17 cellular contexts compared by ENCODE assay signal in the genomic region with DNA sequence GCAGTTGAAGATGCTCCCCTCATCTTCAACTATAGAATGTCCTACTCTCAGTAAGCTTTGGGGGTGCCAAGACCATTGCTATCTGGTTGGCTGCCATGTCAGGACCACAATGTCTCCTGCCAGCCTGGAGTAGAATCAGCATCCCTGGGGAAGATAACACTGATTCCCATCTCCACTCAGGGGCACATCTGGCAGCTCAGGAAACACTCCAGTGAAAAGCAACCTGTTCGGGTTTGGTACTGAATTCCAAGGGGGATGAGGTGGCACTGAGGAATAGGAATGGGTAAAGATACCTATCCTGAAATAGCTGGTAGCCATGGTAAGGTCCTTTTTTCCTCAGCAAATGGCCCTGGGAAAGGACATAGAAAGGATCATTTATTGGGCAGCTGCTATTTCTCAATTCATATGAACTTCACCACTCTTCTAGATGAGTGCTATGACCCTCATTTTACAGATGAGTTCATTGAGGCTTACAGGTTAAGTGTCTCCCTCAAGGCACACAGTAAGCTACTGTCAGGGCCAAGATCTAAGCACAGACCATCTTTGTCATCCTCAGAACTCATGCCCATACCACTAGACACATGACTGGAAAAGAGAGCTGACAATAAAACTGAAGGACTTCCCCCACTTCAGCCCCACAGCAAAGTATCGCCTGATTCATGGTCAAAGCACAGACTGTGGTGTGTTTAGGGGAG. TPM values are rescaled to one million over a fixed set of nuclear protein-coding genes. Genes with fewer than 3 reads are reported as not detected.
DNase-seq lines count a peak whose midpoint lies in the region; ATAC-seq and TF ChIP-seq lines count a peak whose summit lies in the region.
"Had no signal": no experiment of that assay in that cellular context is flagged by ENCODE, and none has a peak within 500 bp of the region (broad histone marks: within the 10 kb centered on the region; RNA-seq: fewer than 3 reads in every experiment).

No MANE protein-coding gene starts in this region.

- H3K4me1 Mint-ChIP-seq in HFFc6 (ENCODE audit: low read depth): peaks cover 64% of the 10 kb centered on the region
- H3K4me1 Mint-ChIP-seq in activated T-helper 1 cell treated with anti-CD3 and anti-CD28 coated beads, Interleukin-12 subunit alpha, Interleukin-12 subunit beta, Interleukin-2, Interleukin-4 antibody, amounts not matched to agents 30 ng/mL and 10 ng/mL and 1 ng/mL, durations not matched to agents 14 hours and 24 hours and 36 hours (ENCODE audit: low read depth): peaks cover 61% of the 10 kb centered on the region
- peaks cover 11% of the 10 kb centered on the region for H3K4me1 Mint-ChIP-seq in stimulated activated memory B cell treated with anti-CD40 and anti-IgM and Interleukin-4, amounts not matched to agents 10 μg/mL and 1 μg/mL and 100 μg/mL, for 72 hours

- intact Hi-C loops in activated T-helper 1 cell treated with anti-CD3 and anti-CD28 coated beads, Interleukin-12 subunit alpha, Interleukin-12 subunit beta, Interleukin-2, Interleukin-4 antibody, amounts not matched to agents 30 ng/mL and 10 ng/mL and 1 ng/mL, durations not matched to agents 14 hours and 24 hours and 36 hours (cut with micrococcal nuclease): no loop called here

- H3K4me1 ChIP-seq in foreskin keratinocyte: peaks cover 41% of the 10 kb centered on the region
- H3K4me1 ChIP-seq: uterus had no signal

- peak overlapping the region; percentile 95 for H3K27ac ChIP-seq in foreskin keratinocyte
- H3K27ac ChIP-seq: C4-2B, right atrium auricular region, uterus had no signal

- H3K27me3 Mint-ChIP-seq in HFFc6 (ENCODE audit: insufficient read depth): no peaks in the 10 kb centered on the region
- H3K27me3 Mint-ChIP-seq in activated T-helper 1 cell treated with anti-CD3 and anti-CD28 coated beads, Interleukin-12 subunit alpha, Interleukin-12 subunit beta, Interleukin-2, Interleukin-4 antibody, amounts not matched to agents 30 ng/mL and 10 ng/mL and 1 ng/mL, durations not matched to agents 14 hours and 24 hours and 36 hours (ENCODE audit: insufficient read depth): no peaks in the 10 kb centered on the region
- no peaks in the 10 kb centered on the region for H3K27me3 Mint-ChIP-seq in stimulated activated memory B cell treated with anti-CD40 and anti-IgM and Interleukin-4, amounts not matched to agents 10 μg/mL and 1 μg/mL and 100 μg/mL, for 72 hours
- H3K27me3 Mint-ChIP-seq: naive thymus-derived CD8-positive, alpha-beta T cell had no signal

- peaks cover 5% of the 10 kb centered on the region; the same call in 1 of the 2 replicates for H3K36me3 Mint-ChIP-seq in HFFc6 (ENCODE audit: low read depth)
- H3K36me3 Mint-ChIP-seq in activated T-helper 1 cell treated with anti-CD3 and anti-CD28 coated beads, Interleukin-12 subunit alpha, Interleukin-12 subunit beta, Interleukin-2, Interleukin-4 antibody, amounts not matched to agents 30 ng/mL and 10 ng/mL and 1 ng/mL, durations not matched to agents 14 hours and 24 hours and 36 hours (ENCODE audit: low read depth): peaks cover 55% of the 10 kb centered on the region
- H3K36me3 Mint-ChIP-seq in stimulated activated memory B cell treated with anti-CD40 and anti-IgM and Interleukin-4, amounts not matched to agents 10 μg/mL and 1 μg/mL and 100 μg/mL, for 72 hours: peaks cover 18% of the 10 kb centered on the region

- no peak for TF ChIP-seq CTCF in HFFc6 (IDR thresholded peaks at IDR 0.05)
- TF ChIP-seq CTCF in foreskin keratinocyte (conservative IDR thresholded peaks at IDR 0.05): no peak

- ATAC-seq in foreskin keratinocyte: peak; percentile 6
- ATAC-seq in stimulated activated memory B cell treated with anti-CD40 and anti-IgM and Interleukin-4, amounts not matched to agents 10 μg/mL and 1 μg/mL and 100 μg/mL, for 72 hours: no peak
- ATAC-seq in GM21390 (IDR thresholded peaks at IDR 0.05; ENCODE audit: unreplicated experiment): no peak
- ATAC-seq: naive thymus-derived CD8-positive, alpha-beta T cell had no signal

- H3K9me3 Mint-ChIP-seq in HFFc6: no peaks in the 10 kb centered on the region
- H3K9me3 Mint-ChIP-seq in activated T-helper 1 cell treated with anti-CD3 and anti-CD28 coated beads, Interleukin-12 subunit alpha, Interleukin-12 subunit beta, Interleukin-2, Interleukin-4 antibody, amounts not matched to agents 30 ng/mL and 10 ng/mL and 1 ng/mL, durations not matched to agents 14 hours and 24 hours and 36 hours: no peaks in the 10 kb centered on the region
- no peaks in the 10 kb centered on the region for H3K9me3 Mint-ChIP-seq in stimulated activated memory B cell treated with anti-CD40 and anti-IgM and Interleukin-4, amounts not matched to agents 10 μg/mL and 1 μg/mL and 100 μg/mL, for 72 hours
- H3K9me3 Mint-ChIP-seq: activated T-helper 2 cell treated with anti-CD3 and anti-CD28 coated beads, Interferon-gamma antibody, Interleukin-2, Interleukin-4, amounts not matched to agents 10 μg/mL and 5 μg/mL and 100 μg/mL, durations not matched to agents 14 hours and 24 hours and 36 hours; naive thymus-derived CD8-positive, alpha-beta T cell had no signal

- H3K4me3 Mint-ChIP-seq in HFFc6: no peak overlapping the region
- no peak overlapping the region for H3K4me3 Mint-ChIP-seq in activated T-helper 1 cell treated with anti-CD3 and anti-CD28 coated beads, Interleukin-12 subunit alpha, Interleukin-12 subunit beta, Interleukin-2, Interleukin-4 antibody, amounts not matched to agents 30 ng/mL and 10 ng/mL and 1 ng/mL, durations not matched to agents 14 hours and 24 hours and 36 hours
- H3K4me3 Mint-ChIP-seq in stimulated activated memory B cell treated with anti-CD40 and anti-IgM and Interleukin-4, amounts not matched to agents 10 μg/mL and 1 μg/mL and 100 μg/mL, for 72 hours: no peak overlapping the region
- H3K4me3 Mint-ChIP-seq: naive thymus-derived CD8-positive, alpha-beta T cell had no signal

- no peaks in the 10 kb centered on the region for H3K27me3 ChIP-seq in foreskin keratinocyte
- H3K27me3 ChIP-seq: right atrium auricular region, uterus had no signal

- peak overlapping the region; percentile 35; the same call in 1 of the 2 replicates for H3K27ac Mint-ChIP-seq in HFFc6
- H3K27ac Mint-ChIP-seq in activated T-helper 1 cell treated with anti-CD3 and anti-CD28 coated beads, Interleukin-12 subunit alpha, Interleukin-12 subunit beta, Interleukin-2, Interleukin-4 antibody, amounts not matched to agents 30 ng/mL and 10 ng/mL and 1 ng/mL, durations not matched to agents 14 hours and 24 hours and 36 hours: peak overlapping the region; percentile 47
- H3K27ac Mint-ChIP-seq in stimulated activated memory B cell treated with anti-CD40 and anti-IgM and Interleukin-4, amounts not matched to agents 10 μg/mL and 1 μg/mL and 100 μg/mL, for 72 hours: peak overlapping the region; percentile 36

- DNase-seq in HFFc6 (no peak), foreskin keratinocyte (peak in 1 of 2 donors; percentile 60), AG08395 (ENCODE audit: low spot score) (no peak), D341Med (ENCODE audit: low spot score) (no peak)
- no peak for DNase-seq in activated T-helper 1 cell treated with anti-CD3 and anti-CD28 coated beads, Interleukin-12 subunit alpha, Interleukin-12 subunit beta, Interleukin-2, Interleukin-4 antibody, amounts not matched to agents 30 ng/mL and 10 ng/mL and 1 ng/mL, durations not matched to agents 14 hours and 24 hours and 36 hours (ENCODE audit: low spot score)
- DNase-seq: activated CD4-positive, alpha-beta T cell treated with anti-CD3 and anti-CD28 coated beads for 4 hours; effector CD8-positive, alpha-beta T cell; naive thymus-derived CD8-positive, alpha-beta T cell; NCI-H1048; NCI-H2171; NCI-H82; uterus had no signal

RNA-seq across cellular contexts. Expression of gene AK2, which starts 31.4 kb away (rescaled TPM):
- total RNA-seq in HFFc6 (2021; fragmentation: NEBNext Ultra II Directional; extraction: Animal tissue kit (Norgen Biotek cat#: 25700)): 100 to 1,000 TPM; 160 to 173 (median 168) TPM
- 387 and 400 TPM in 2 replicates for total RNA-seq in activated T-helper 1 cell treated with anti-CD3 and anti-CD28 coated beads, Interleukin-12 subunit alpha, Interleukin-12 subunit beta, Interleukin-2, Interleukin-4 antibody, amounts not matched to agents 30 ng/mL and 10 ng/mL and 1 ng/mL, durations not matched to agents 14 hours and 24 hours and 36 hours
- 177 and 204 TPM in 2 replicates for total RNA-seq in foreskin keratinocyte
- polyA plus RNA-seq in foreskin keratinocyte: 159 and 195 TPM in 2 replicates

RNA-seq across cellular contexts. Expression of gene RNF19B, which starts 40.7 kb away (rescaled TPM):
- 10 to 100 TPM in 3 of 6 experiments, 1 to 10 TPM in 3; 9.4 to 10.6 (median 9.9) TPM for total RNA-seq in HFFc6 (2021; fragmentation: NEBNext Ultra II Directional; extraction: Animal tissue kit (Norgen Biotek cat#: 25700))
- total RNA-seq in activated T-helper 1 cell treated with anti-CD3 and anti-CD28 coated beads, Interleukin-12 subunit alpha, Interleukin-12 subunit beta, Interleukin-2, Interleukin-4 antibody, amounts not matched to agents 30 ng/mL and 10 ng/mL and 1 ng/mL, durations not matched to agents 14 hours and 24 hours and 36 hours: 52.1 and 56.5 TPM in 2 replicates
- total RNA-seq in foreskin keratinocyte: 27.0 and 30.9 TPM in 2 replicates
- 18.2 and 20.7 TPM in 2 replicates for polyA plus RNA-seq in foreskin keratinocyte
